Comparison of ENCODE assay signal across 17 cellular contexts in genomic region chr11:121461843-121462242, GRCh38. TPM values are rescaled to one million over a fixed set of nuclear protein-coding genes. Genes with fewer than 3 reads are reported as not detected.
DNase-seq lines count a peak whose midpoint lies in the region; ATAC-seq and TF ChIP-seq lines count a peak whose summit lies in the region.
"Had no signal": no experiment of that assay in that cellular context is flagged by ENCODE, and none has a peak within 500 bp of the region (broad histone marks: within the 10 kb centered on the region; RNA-seq: fewer than 3 reads in every experiment).

No MANE protein-coding gene starts in this region.

- H3K79me2 ChIP-seq in GM23338 (replicated peaks; ENCODE audit: insufficient read depth) = peaks cover 98% of the 10 kb centered on the region

- peaks cover 11% of the 10 kb centered on the region for H4K20me1 ChIP-seq in GM23338 (replicated peaks; ENCODE audit: insufficient read depth)

- in situ Hi-C loops in G401 (cut with HindIII; ENCODE audit: low sequenced_read_pairs) = no loop called here

- H2AFZ ChIP-seq in GM23338 = no peak overlapping the region
- H2AFZ ChIP-seq: neural progenitor cell had no signal

- H3K9me3 Mint-ChIP-seq in CD4-positive, alpha-beta T cell = no peaks in the 10 kb centered on the region
- no peaks in the 10 kb centered on the region for H3K9me3 Mint-ChIP-seq in GM23338
- no peaks in the 10 kb centered on the region for H3K9me3 Mint-ChIP-seq in activated T-helper 17 cell treated with anti-CD3 and anti-CD28 coated beads, Interleukin-2, amount 50 U/mL, for 72 hours
- H3K9me3 Mint-ChIP-seq in mesothelial cell of epicardium = no peaks in the 10 kb centered on the region
- H3K9me3 Mint-ChIP-seq: neural progenitor cell had no signal

- H3K27me3 Mint-ChIP-seq in CD4-positive, alpha-beta T cell = no peaks in the 10 kb centered on the region
- peaks cover 12% of the 10 kb centered on the region for H3K27me3 Mint-ChIP-seq in GM23338 (ENCODE audit: insufficient read depth, low read depth, poor library complexity)
- H3K27me3 Mint-ChIP-seq in activated T-helper 17 cell treated with anti-CD3 and anti-CD28 coated beads, Interleukin-2, amount 50 U/mL, for 72 hours = no peaks in the 10 kb centered on the region
- H3K27me3 Mint-ChIP-seq in mesothelial cell of epicardium (ENCODE audit: low read depth) = no peaks in the 10 kb centered on the region

- H3K4me3 ChIP-seq in GM23338 = no peak overlapping the region
- H3K4me3 ChIP-seq: cardiac muscle cell, neural progenitor cell had no signal

- no peaks in the 10 kb centered on the region for H3K27me3 ChIP-seq in CD4-positive, alpha-beta T cell (ENCODE audit: control insufficient read depth, insufficient read depth, low read length)
- no peaks in the 10 kb centered on the region for H3K27me3 ChIP-seq in GM23338 (ENCODE audit: insufficient read depth)
- H3K27me3 ChIP-seq: cardiac muscle cell, foreskin keratinocyte, neural progenitor cell had no signal

- H3K36me3 ChIP-seq in GM23338 (ENCODE audit: insufficient read depth) = no peaks in the 10 kb centered on the region
- H3K36me3 ChIP-seq: cardiac muscle cell, neural progenitor cell had no signal

- peaks cover 5% of the 10 kb centered on the region; the same call in 1 of the 2 replicates for H3F3A ChIP-seq in GM23338 (replicated peaks; ENCODE audit: low read depth)

- DNase-seq in CD4-positive, alpha-beta T cell = no peak
- no peak for DNase-seq in GM23338 (ENCODE audit: low spot score)
- no peak for DNase-seq in mesothelial cell of epicardium (ENCODE audit: low spot score in 2 of 2, unreplicated experiment in 2 of 2)
- no peak for DNase-seq in G401 (ENCODE audit: low spot score)
- DNase-seq in inferior parietal cortex (ENCODE audit: extremely low spot score) = no peak
- DNase-seq: activated CD4-positive, alpha-beta T cell treated with anti-CD3 and anti-CD28 coated beads for 48 hours; activated gamma-delta T cell treated with Interleukin-2 at 50 U/mL for 16 hours; foreskin keratinocyte; GOT3; left ventricle myocardium superior; NCI-H526 treated with DMSO at 0.1 percent for 48 hours; RPMI8226 had no signal

- H3K27ac Mint-ChIP-seq in CD4-positive, alpha-beta T cell = peak overlapping the region; percentile 93
- H3K27ac Mint-ChIP-seq in GM23338 (no peak overlapping the region), mesothelial cell of epicardium (peak overlapping the region; percentile 47)
- peak overlapping the region; percentile 87 for H3K27ac Mint-ChIP-seq in activated T-helper 17 cell treated with anti-CD3 and anti-CD28 coated beads, Interleukin-2, amount 50 U/mL, for 72 hours
- H3K27ac Mint-ChIP-seq: neural progenitor cell had no signal

- no peaks in the 10 kb centered on the region for H3K9me2 ChIP-seq in GM23338 (ENCODE audit: insufficient read depth)

- no peak overlapping the region for H3K4me2 ChIP-seq in GM23338
- H3K4me2 ChIP-seq: neural progenitor cell had no signal

- CTCF ChIA-PET in CD4-positive, alpha-beta T cell (lab: Charles Lee) = interaction anchor here (1.9 kb wide), 1 partner anchor 9 kb away, joined by 4 read pairs; the partner anchor contains the start of gene SORL1-AS1

- H3K4me1 ChIP-seq in GM23338 (ENCODE audit: insufficient read depth) = peaks cover 90% of the 10 kb centered on the region

- POLR2A ChIA-PET in CD4-positive, alpha-beta T cell (lab: Charles Lee) = interaction anchor here (0.5 to 11.7 kb wide), 7 partner anchors 14 to 1610 kb away, joined by 3 to 326 read pairs (median 4); partner anchors contain the start of genes SC5D, SORL1 and SORL1-AS1

- ATAC-seq in CD4-positive, alpha-beta T cell (ENCODE audit: poor library complexity) = no peak
- ATAC-seq in GM23338 (no peak), HG02885 (IDR thresholded peaks at IDR 0.05; ENCODE audit: poor library complexity, unreplicated experiment) (no peak), HG03280 (IDR thresholded peaks at IDR 0.05; ENCODE audit: unreplicated experiment) (no peak)
- ATAC-seq in activated T-helper 17 cell treated with anti-CD3 and anti-CD28 coated beads, Interleukin-2, amount 50 U/mL, for 72 hours (replicated peaks) = no peak
- ATAC-seq: foreskin keratinocyte, left ventricle myocardium superior had no signal

- H3K36me3 Mint-ChIP-seq in CD4-positive, alpha-beta T cell (ENCODE audit: low read depth) = peaks cover 41% of the 10 kb centered on the region
- H3K36me3 Mint-ChIP-seq in GM23338 (ENCODE audit: low read depth) (peaks cover 7% of the 10 kb centered on the region; the same call in 1 of the 3 replicates), mesothelial cell of epicardium (no peaks in the 10 kb centered on the region)
- peaks cover 12% of the 10 kb centered on the region for H3K36me3 Mint-ChIP-seq in activated T-helper 17 cell treated with anti-CD3 and anti-CD28 coated beads, Interleukin-2, amount 50 U/mL, for 72 hours (ENCODE audit: low read depth)
- H3K36me3 Mint-ChIP-seq: neural progenitor cell had no signal

- peak overlapping the region; percentile 67 for H3K4me3 Mint-ChIP-seq in CD4-positive, alpha-beta T cell
- H3K4me3 Mint-ChIP-seq in GM23338 (no peak overlapping the region), mesothelial cell of epicardium (no peak overlapping the region)
- H3K4me3 Mint-ChIP-seq in activated T-helper 17 cell treated with anti-CD3 and anti-CD28 coated beads, Interleukin-2, amount 50 U/mL, for 72 hours = peak overlapping the region; percentile 92
- H3K4me3 Mint-ChIP-seq: neural progenitor cell had no signal

- TF ChIP-seq CTCF in CD4-positive, alpha-beta T cell (IDR thresholded peaks at IDR 0.05) = no peak
- TF ChIP-seq CTCF in GM23338 (conservative IDR thresholded peaks at IDR 0.05; ENCODE audit: low read depth in 2 of 2) (no peak), mesothelial cell of epicardium (IDR thresholded peaks at IDR 0.05; ENCODE audit: unreplicated experiment) (no peak)

- H3K9me3 ChIP-seq in CD4-positive, alpha-beta T cell (ENCODE audit: control insufficient read depth, low read length) = no peaks in the 10 kb centered on the region

- intact Hi-C loops in CD4-positive, alpha-beta T cell (cut with DNase I, micrococcal nuclease) = loop anchor here in 1 of 2 experiments (5.0 kb wide), 1 partner anchor 170 kb away; the partner anchor contains the start of gene SC5D

- peaks cover 98% of the 10 kb centered on the region for H3K4me1 Mint-ChIP-seq in CD4-positive, alpha-beta T cell (ENCODE audit: low read depth)
- H3K4me1 Mint-ChIP-seq in GM23338 = peaks cover 89% of the 10 kb centered on the region
- H3K4me1 Mint-ChIP-seq in activated T-helper 17 cell treated with anti-CD3 and anti-CD28 coated beads, Interleukin-2, amount 50 U/mL, for 72 hours = peaks cover 73% of the 10 kb centered on the region
- peaks cover 56% of the 10 kb centered on the region for H3K4me1 Mint-ChIP-seq in mesothelial cell of epicardium

- H3K27ac ChIP-seq in CD4-positive, alpha-beta T cell (ENCODE audit: low read depth, low read length) = peak overlapping the region; percentile 70
- H3K27ac ChIP-seq in GM23338 (ENCODE audit: low read depth) = peak overlapping the region; percentile 57; the same call in 1 of the 2 replicates
- H3K27ac ChIP-seq: cardiac muscle cell, foreskin keratinocyte, neural progenitor cell had no signal

RNA-seq across cellular contexts. Expression of gene SORL1, which starts 9.7 kb away (rescaled TPM):
- 100 to 1,000 TPM; 235 to 241 TPM for total RNA-seq in CD4-positive, alpha-beta T cell
- 78.3 and 78.8 TPM in 2 replicates for total RNA-seq in GM23338 (2014; rRNA removed; shearing (Covaris generic))
- 20.1 and 23.0 TPM in 2 replicates for polyA plus RNA-seq in GM23338 (2016; fragmentation: Nextera tagmentation; extraction: Ambion mirVana)
- 10 to 100 TPM; 47.1 to 98.5 TPM for total RNA-seq in activated T-helper 17 cell treated with anti-CD3 and anti-CD28 coated beads, Interleukin-2, amount 50 U/mL, for 72 hours
- 28.0 to 32.8 TPM (median 29.8 TPM) in 3 replicates for total RNA-seq in mesothelial cell of epicardium
- total RNA-seq in G401 (2014; rRNA removed; shearing (Covaris generic)) = 0.14 TPM in 1 of 2 replicates, not detected in the other

Comparison
In these comparisons a context has a peak if more than half of its experiments do, and no peak if none do; other contexts are left out.
1. H3K4me3 Mint-ChIP-seq: peak in CD4-positive, alpha-beta T cell (single experiment) and activated T-helper 17 cell treated with anti-CD3 and anti-CD28 coated beads, Interleukin-2, amount 50 U/mL, for 72 hours (single experiment); none in GM23338 (single experiment) and mesothelial cell of epicardium (single experiment).
2. RNA of gene SORL1, which starts 9.7 kb away (total RNA-seq): 235 to 241 TPM in CD4-positive, alpha-beta T cell, 47.1 to 98.5 TPM in activated T-helper 17 cell treated with anti-CD3 and anti-CD28 coated beads, Interleukin-2, amount 50 U/mL, for 72 hours, 78.3 to 78.8 TPM in GM23338 and 28.0 to 32.8 TPM in mesothelial cell of epicardium; 0.14 TPM in G401; every median in the first group is over 10 times any median in the second.